ENCODE assay signal across 14 cellular contexts in the genomic region with DNA sequence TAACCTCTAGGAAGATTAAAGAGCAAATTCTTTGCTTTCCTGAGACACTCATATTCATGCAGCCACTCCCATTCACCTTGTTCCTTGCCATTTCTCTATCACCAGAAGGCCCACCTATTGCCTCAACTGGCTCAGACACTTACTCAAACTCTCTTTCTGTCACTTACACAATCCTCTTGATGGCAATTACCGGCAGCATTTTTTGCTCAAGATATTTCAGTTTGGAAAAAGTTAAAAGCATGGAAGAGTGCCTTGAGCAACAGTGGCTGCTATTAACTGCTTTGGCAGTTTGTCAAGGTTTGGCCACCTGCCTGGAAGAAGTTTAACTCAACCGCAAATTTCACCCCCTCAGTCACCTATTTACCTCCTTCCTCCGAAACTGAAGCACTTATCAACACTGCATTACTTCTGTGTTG.
DNase-seq lines count a peak whose midpoint lies in the region; ATAC-seq and TF ChIP-seq lines count a peak whose summit lies in the region.
"Had no signal": no experiment of that assay in that cellular context is flagged by ENCODE, and none has a peak within 500 bp of the region (broad histone marks: within the 10 kb centered on the region; RNA-seq: fewer than 3 reads in every experiment).

No MANE protein-coding gene starts in this region.

- 55% methylated on average over 3 of the region's 3 CpGs for WGBS in hepatocyte (ENCODE audit: low lambda C conversion rate, missing lambda C conversion rate)
- 36 to 40% methylated on average over 3 of the region's 3 CpGs for WGBS in upper lobe of left lung, 2 donors

- TF ChIP-seq POLR2A in upper lobe of left lung (IDR thresholded peaks at IDR 0.05): no peak

- no peak overlapping the region for H3K4me3 ChIP-seq in hepatocyte
- H3K4me3 ChIP-seq in upper lobe of left lung: no peak overlapping the region
- H3K4me3 ChIP-seq: breast epithelium had no signal

- H3K9me2 ChIP-seq in hepatocyte (replicated peaks; ENCODE audit: insufficient read depth): no peaks in the 10 kb centered on the region

- no peaks in the 10 kb centered on the region for H3K4me1 ChIP-seq in hepatocyte (ENCODE audit: insufficient read depth)
- H3K4me1 ChIP-seq in upper lobe of left lung: peaks cover 0 to 3% (median 0%) of the 10 kb centered on the region in 4 donors
- H3K4me1 ChIP-seq: breast epithelium had no signal

- TF ChIP-seq EP300 in upper lobe of left lung (IDR thresholded peaks at IDR 0.05): peak in 1 of 4 donors; percentile 77

- H3K27ac ChIP-seq in hepatocyte (no peak overlapping the region), upper lobe of left lung (no peak overlapping the region)
- H3K27ac ChIP-seq: breast epithelium had no signal

- TF ChIP-seq CTCF in hepatocyte (IDR thresholded peaks at IDR 0.05; ENCODE audit: poor library complexity) (no peak), upper lobe of left lung (IDR thresholded peaks at IDR 0.05) (no peak)

- H3K9me3 ChIP-seq in hepatocyte (ENCODE audit: low read depth): no peaks in the 10 kb centered on the region
- no peaks in the 10 kb centered on the region for H3K9me3 ChIP-seq in upper lobe of left lung
- H3K9me3 ChIP-seq: breast epithelium had no signal

- ATAC-seq in upper lobe of left lung (ENCODE audit: low FRiP score in 2 of 2) (peak; percentile 26 to 57), HG03520 (IDR thresholded peaks at IDR 0.05; ENCODE audit: unreplicated experiment) (no peak)

- H2AFZ ChIP-seq in hepatocyte: no peak overlapping the region

- no peak overlapping the region for H3K4me2 ChIP-seq in hepatocyte

- H3K79me2 ChIP-seq in hepatocyte: no peaks in the 10 kb centered on the region

- DNase-seq in NCI-H187 treated with DMSO at 0.1 percent for 48 hours (lab: John Stamatoyannopoulos, UW) (peak; percentile 4), NCI-H187 (lab: John Stamatoyannopoulos, UW) (no peak), SKM-1 treated with dmso at 0.1 percent for 144 hours (lab: John Stamatoyannopoulos, UW; ENCODE audit: unreplicated experiment) (peak; percentile 81), hepatocyte (ENCODE audit: low spot score) (peak; percentile 9), upper lobe of left lung (peak in 1 of 2 donors; percentile 61), NOMO-1 treated with DMSO at 0.1 percent for 48 hours (lab: John Stamatoyannopoulos, UW; ENCODE audit: unreplicated experiment) (no peak), dermis blood vessel endothelial cell (no peak)
- DNase-seq: activated CD4-positive, alpha-beta memory T cell treated with anti-CD3 and anti-CD28 coated beads for 36 hours; activated effector memory CD4-positive, alpha-beta T cell treated with Interleukin-2 at 50 U/mL for 16 hours; endodermal cell; NCI-H510A; SHP77 treated with DMSO at 0.1 percent for 48 hours had no signal

- no peaks in the 10 kb centered on the region for H3K36me3 ChIP-seq in hepatocyte (replicated peaks; ENCODE audit: insufficient read depth, low read depth)
- no peaks in the 10 kb centered on the region for H3K36me3 ChIP-seq in upper lobe of left lung
- H3K36me3 ChIP-seq: breast epithelium had no signal

- no peaks in the 10 kb centered on the region for H4K20me1 ChIP-seq in hepatocyte (ENCODE audit: insufficient read depth, poor library complexity, severe bottlenecking)

- no peaks in the 10 kb centered on the region for H3K27me3 ChIP-seq in hepatocyte
- no peaks in the 10 kb centered on the region for H3K27me3 ChIP-seq in upper lobe of left lung
- H3K27me3 ChIP-seq: breast epithelium had no signal

Comparison
In these comparisons a context has a peak if more than half of its experiments do, and no peak if none do; other contexts are left out.
1. DNase-seq: peak in NCI-H187 treated with DMSO at 0.1 percent for 48 hours (single experiment), SKM-1 treated with dmso at 0.1 percent for 144 hours (single experiment) and hepatocyte (single experiment); none in NCI-H187 (0 of 2), NOMO-1 treated with DMSO at 0.1 percent for 48 hours (single experiment) and dermis blood vessel endothelial cell (single experiment).